In the genomic region with DNA sequence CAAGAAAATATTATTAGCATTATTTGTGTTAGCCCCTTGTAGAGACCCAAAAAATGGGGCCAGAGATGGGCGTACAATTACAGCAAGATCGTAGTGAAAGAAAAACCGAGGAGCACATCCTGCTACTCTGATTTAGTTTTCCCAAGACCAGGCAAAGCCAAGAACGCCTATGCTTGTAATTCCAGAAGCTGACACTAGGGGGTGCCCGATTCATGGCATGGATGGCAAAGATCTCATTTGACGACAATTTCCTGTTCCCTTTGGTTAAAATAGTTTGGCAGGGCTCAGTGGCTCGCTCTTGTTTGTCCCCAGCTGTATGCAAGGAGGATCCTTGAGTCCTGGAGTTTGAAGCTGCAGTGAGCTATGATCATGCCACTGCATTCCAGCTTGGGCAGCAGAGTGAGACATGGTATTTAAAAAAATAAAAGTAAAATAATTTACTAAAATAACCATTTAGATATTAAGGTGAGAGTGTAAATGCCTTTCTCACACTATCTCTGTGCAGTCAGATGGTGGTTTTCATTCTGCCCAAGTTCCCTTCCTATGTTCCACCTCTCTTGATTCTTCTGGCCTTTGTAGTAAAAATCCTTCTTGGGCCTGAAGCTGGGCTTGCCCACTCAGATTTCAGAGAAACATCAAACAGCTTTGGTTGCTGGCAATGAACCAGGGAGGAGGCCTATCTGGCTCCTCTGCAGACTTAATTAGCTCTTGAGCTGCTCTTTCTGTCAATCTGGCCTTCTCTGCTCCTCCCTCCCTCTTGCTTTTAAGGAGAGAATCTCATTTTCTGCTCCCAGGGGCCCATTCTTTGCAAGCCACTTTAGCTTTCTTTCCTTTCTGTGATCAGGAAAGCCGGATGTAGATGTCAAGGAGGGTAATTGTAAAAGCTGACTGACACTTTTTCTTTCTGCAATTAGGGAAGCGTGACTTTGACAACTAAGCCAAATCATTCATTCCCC, we compare ENCODE assay signal across 9 cellular contexts. TPM values are rescaled to one million over a fixed set of nuclear protein-coding genes. Genes with fewer than 3 reads are reported as not detected.
DNase-seq lines count a peak whose midpoint lies in the region; ATAC-seq and TF ChIP-seq lines count a peak whose summit lies in the region.
"Had no signal": no experiment of that assay in that cellular context is flagged by ENCODE, and none has a peak within 500 bp of the region (broad histone marks: within the 10 kb centered on the region; RNA-seq: fewer than 3 reads in every experiment).

No MANE protein-coding gene starts in this region.

- peaks cover 9% of the 10 kb centered on the region for H3K36me3 Mint-ChIP-seq in activated naive CD8-positive, alpha-beta T cell treated with anti-CD3 and anti-CD28 coated beads for 36 hours

- no peaks in the 10 kb centered on the region for H3K27me3 ChIP-seq in lower lobe of right lung (ENCODE audit: low read depth)
- H3K27me3 ChIP-seq in upper lobe of right lung = no peaks in the 10 kb centered on the region

- H3K27ac Mint-ChIP-seq in activated naive CD8-positive, alpha-beta T cell treated with anti-CD3 and anti-CD28 coated beads for 36 hours = no peak overlapping the region

- peaks cover 9% of the 10 kb centered on the region for H3K9me3 Mint-ChIP-seq in activated naive CD8-positive, alpha-beta T cell treated with anti-CD3 and anti-CD28 coated beads for 36 hours

- no peaks in the 10 kb centered on the region for H3K36me3 ChIP-seq in lower lobe of right lung
- no peaks in the 10 kb centered on the region for H3K36me3 ChIP-seq in upper lobe of right lung

- H3K9me3 ChIP-seq in lower lobe of right lung (peaks cover 4% of the 10 kb centered on the region), upper lobe of right lung (no peaks in the 10 kb centered on the region)

- intact Hi-C loops in lower lobe of right lung (cut with DNase I) = no loop called here
- intact Hi-C loops in upper lobe of right lung (cut with DNase I) = no loop called here

- TF ChIP-seq CTCF in lower lobe of right lung (IDR thresholded peaks at IDR 0.05) = peak; percentile 57
- peak; percentile 60 for TF ChIP-seq CTCF in upper lobe of right lung (IDR thresholded peaks at IDR 0.05)

- no peak overlapping the region for H3K4me3 Mint-ChIP-seq in activated naive CD8-positive, alpha-beta T cell treated with anti-CD3 and anti-CD28 coated beads for 36 hours

- ATAC-seq in lower lobe of right lung (no peak), upper lobe of right lung (peak; percentile 31), GM18519 (IDR thresholded peaks at IDR 0.05; ENCODE audit: low FRiP score, unreplicated experiment) (no peak)

- peak; percentile 11 for DNase-seq in DMS53 (lab: John Stamatoyannopoulos, UW)
- no peak for DNase-seq in DMS53 treated with DMSO at 0.1 percent for 48 hours (lab: John Stamatoyannopoulos, UW; ENCODE audit: unreplicated experiment)
- peak; percentile 67 to 83 for DNase-seq in NCI-H526 (lab: John Stamatoyannopoulos, UW)
- DNase-seq in activated naive CD8-positive, alpha-beta T cell treated with anti-CD3 and anti-CD28 coated beads for 36 hours = peak; percentile 40
- DNase-seq in lower lobe of right lung = no peak
- no peak for DNase-seq in upper lobe of right lung
- DNase-seq in GM19238 (ENCODE audit: insufficient read length, low spot score) = no peak

- no peaks in the 10 kb centered on the region for H3K27me3 Mint-ChIP-seq in activated naive CD8-positive, alpha-beta T cell treated with anti-CD3 and anti-CD28 coated beads for 36 hours

- H3K27ac ChIP-seq in lower lobe of right lung = no peak overlapping the region
- no peak overlapping the region for H3K27ac ChIP-seq in upper lobe of right lung

- H3K4me3 ChIP-seq in lower lobe of right lung = no peak overlapping the region
- H3K4me3 ChIP-seq in upper lobe of right lung = no peak overlapping the region

- H3K4me1 ChIP-seq in lower lobe of right lung (no peaks in the 10 kb centered on the region), upper lobe of right lung (no peaks in the 10 kb centered on the region)

- H3K4me1 Mint-ChIP-seq in activated naive CD8-positive, alpha-beta T cell treated with anti-CD3 and anti-CD28 coated beads for 36 hours = no peaks in the 10 kb centered on the region

RNA-seq across cellular contexts. Expression of a gene that starts 31.2 kb away (rescaled TPM):
- not detected for total RNA-seq in activated naive CD8-positive, alpha-beta T cell treated with anti-CD3 and anti-CD28 coated beads for 36 hours
- total RNA-seq in lower lobe of right lung (not detected), upper lobe of right lung (not detected)
- total RNA-seq: renal cortical epithelial cell had no signal

RNA-seq across cellular contexts. Expression of a gene that starts 42.9 kb away (rescaled TPM):
- total RNA-seq in activated naive CD8-positive, alpha-beta T cell treated with anti-CD3 and anti-CD28 coated beads for 36 hours = 1 to 10 TPM; 1.6 to 2.5 TPM
- total RNA-seq in lower lobe of right lung = 10.8 TPM
- total RNA-seq in upper lobe of right lung = 10.5 TPM

Comparison
In these comparisons a context has a peak if more than half of its experiments do, and no peak if none do; other contexts are left out.
1. DNase-seq: peak in DMS53 (single experiment), NCI-H526 (2 of 2) and activated naive CD8-positive, alpha-beta T cell treated with anti-CD3 and anti-CD28 coated beads for 36 hours (single experiment); none in DMS53 treated with DMSO at 0.1 percent for 48 hours (single experiment), lower lobe of right lung (single experiment), upper lobe of right lung (single experiment) and GM19238 (single experiment).